Comparison of ENCODE assay signal across 8 cellular contexts in genomic region chr14:24080888-24081738, GRCh38. TPM values are rescaled to one million over a fixed set of nuclear protein-coding genes. Genes with fewer than 3 reads are reported as not detected.
DNase-seq lines count a peak whose midpoint lies in the region; ATAC-seq and TF ChIP-seq lines count a peak whose summit lies in the region.

No MANE protein-coding gene starts in this region.

- peak overlapping the region; percentile 62 for H3K23ac ChIP-seq in neuronal stem cell (ENCODE audit: low read depth, low read length, poor library complexity)

- peaks cover 0 to 4% (median 0%) of the 10 kb centered on the region in 3 donors for H3K36me3 Mint-ChIP-seq in CD8-positive, alpha-beta memory T cell
- H3K36me3 Mint-ChIP-seq in activated T-helper 2 cell treated with anti-CD3 and anti-CD28 coated beads, Interferon-gamma antibody, Interleukin-2, Interleukin-4, amounts not matched to agents 10 μg/mL and 5 μg/mL and 100 μg/mL, durations not matched to agents 14 hours and 24 hours and 36 hours (ENCODE audit: low read depth): no peaks in the 10 kb centered on the region

- peak; percentile 36 to 80 (median 64) for DNase-seq in CD8-positive, alpha-beta memory T cell
- DNase-seq in OCI-M1 (lab: John Stamatoyannopoulos, UW) (peak; percentile 40), foreskin fibroblast (peak; percentile 21 to 56), neuronal stem cell (ENCODE audit: low spot score) (no peak), suprapubic skin (ENCODE audit: low spot score in 2 of 2) (no peak)
- DNase-seq in activated T-helper 2 cell treated with anti-CD3 and anti-CD28 coated beads, Interferon-gamma antibody, Interleukin-2, Interleukin-4, amounts not matched to agents 10 μg/mL and 5 μg/mL and 100 μg/mL, durations not matched to agents 14 hours and 24 hours and 36 hours (ENCODE audit: low spot score): peak; percentile 73

- CTCF ChIA-PET in CD8-positive, alpha-beta memory T cell (lab: Charles Lee): interaction anchor here (0.8 to 8.6 kb wide), 18 partner anchors 9 to 760 kb away, joined by 3 to 76 read pairs (median 4); partner anchors contain the start of genes CARMIL3, DCAF11, IRF9 and NRL

- peaks cover 0 to 2% of the 10 kb centered on the region in 2 donors for H3K27me3 Mint-ChIP-seq in CD8-positive, alpha-beta memory T cell
- no peaks in the 10 kb centered on the region for H3K27me3 Mint-ChIP-seq in activated T-helper 2 cell treated with anti-CD3 and anti-CD28 coated beads, Interferon-gamma antibody, Interleukin-2, Interleukin-4, amounts not matched to agents 10 μg/mL and 5 μg/mL and 100 μg/mL, durations not matched to agents 14 hours and 24 hours and 36 hours (ENCODE audit: low read depth)

- TF ChIP-seq CTCF in foreskin fibroblast (IDR thresholded peaks at IDR 0.05; ENCODE audit: low read depth, low read length) (no peak), suprapubic skin (IDR thresholded peaks at IDR 0.05) (no peak)

- TF ChIP-seq EP300 in suprapubic skin (IDR thresholded peaks at IDR 0.05): no peak

- H2BK15ac ChIP-seq in neuronal stem cell (ENCODE audit: low read length): peak overlapping the region; percentile 51

- peak overlapping the region; percentile 83 for H3K18ac ChIP-seq in neuronal stem cell (ENCODE audit: low read length)

- peak overlapping the region; percentile 53 to 92 (median 82) for H3K27ac Mint-ChIP-seq in CD8-positive, alpha-beta memory T cell
- H3K27ac Mint-ChIP-seq in activated T-helper 2 cell treated with anti-CD3 and anti-CD28 coated beads, Interferon-gamma antibody, Interleukin-2, Interleukin-4, amounts not matched to agents 10 μg/mL and 5 μg/mL and 100 μg/mL, durations not matched to agents 14 hours and 24 hours and 36 hours: peak overlapping the region; percentile 71

- H2AFZ ChIP-seq in neuronal stem cell (ENCODE audit: low read length): peak overlapping the region; percentile 96

- H3K4me3 Mint-ChIP-seq in CD8-positive, alpha-beta memory T cell: peak overlapping the region; percentile 85 to 93 (median 88)
- peak overlapping the region; percentile 75 for H3K4me3 Mint-ChIP-seq in activated T-helper 2 cell treated with anti-CD3 and anti-CD28 coated beads, Interferon-gamma antibody, Interleukin-2, Interleukin-4, amounts not matched to agents 10 μg/mL and 5 μg/mL and 100 μg/mL, durations not matched to agents 14 hours and 24 hours and 36 hours (ENCODE audit: low read depth)

- peak overlapping the region; percentile 62 for H3K4me3 ChIP-seq in CD8-positive, alpha-beta memory T cell (ENCODE audit: low read length)
- H3K4me3 ChIP-seq in foreskin fibroblast (ENCODE audit: low read depth in 1 of 2, low read length in 2 of 2) (peak overlapping the region; percentile 50 to 51), neuronal stem cell (ENCODE audit: low read length in 2 of 2) (peak overlapping the region; percentile 39 to 84), suprapubic skin (peak overlapping the region; percentile 53)

- H3K4me2 ChIP-seq in neuronal stem cell (ENCODE audit: insufficient read depth, low read length, poor library complexity, severe bottlenecking): peak overlapping the region; percentile 92

- no peaks in the 10 kb centered on the region for H3K79me1 ChIP-seq in neuronal stem cell (ENCODE audit: low read depth, low read length)

- H2BK5ac ChIP-seq in neuronal stem cell (ENCODE audit: low read length): no peak overlapping the region

- intact Hi-C loops in activated T-helper 2 cell treated with anti-CD3 and anti-CD28 coated beads, Interferon-gamma antibody, Interleukin-2, Interleukin-4, amounts not matched to agents 10 μg/mL and 5 μg/mL and 100 μg/mL, durations not matched to agents 14 hours and 24 hours and 36 hours (cut with micrococcal nuclease): no loop called here

- peaks cover 9% of the 10 kb centered on the region for H3K4me1 ChIP-seq in CD8-positive, alpha-beta memory T cell (ENCODE audit: insufficient read depth, low read length)
- peaks cover 22 to 33% of the 10 kb centered on the region in 2 donors for H3K4me1 ChIP-seq in neuronal stem cell (ENCODE audit: control insufficient read depth in 2 of 2, insufficient read depth in 1 of 2, low read depth in 1 of 2, low read length in 2 of 2)
- H3K4me1 ChIP-seq in suprapubic skin: peaks cover 16% of the 10 kb centered on the region

- POLR2A ChIA-PET in CD8-positive, alpha-beta memory T cell (lab: Charles Lee): interaction anchor here (0.7 to 2.7 kb wide), 12 partner anchors 9 to 132 kb away, joined by 3 to 28 read pairs (median 4); partner anchors contain the start of genes CARMIL3, CHMP4A, DCAF11 and NRL

- H4K91ac ChIP-seq in neuronal stem cell (ENCODE audit: low read depth, low read length, poor library complexity): no peak overlapping the region

- no peak overlapping the region for H3K14ac ChIP-seq in neuronal stem cell (ENCODE audit: low read length)

- H4K8ac ChIP-seq in neuronal stem cell (ENCODE audit: low read depth, low read length): no peak overlapping the region

- no peak for TF ChIP-seq POLR2A in suprapubic skin (IDR thresholded peaks at IDR 0.05)

- peak overlapping the region; percentile 85 for H3K9ac ChIP-seq in neuronal stem cell (ENCODE audit: low read depth, low read length, poor library complexity)

- no CpG with 5 or more reads among the region's 74 CpGs for WGBS in neuronal stem cell (ENCODE audit: extremely low coverage in 2 of 2, insufficient read length in 2 of 2, insufficient replicate concordance in 1 of 2), 2 donors
- under 1% methylated on average over 38 of the region's 74 CpGs for WGBS in suprapubic skin

- peak overlapping the region; percentile 64 for H2BK12ac ChIP-seq in neuronal stem cell (ENCODE audit: low read length)

- no peaks in the 10 kb centered on the region for H3K9me3 Mint-ChIP-seq in CD8-positive, alpha-beta memory T cell
- no peaks in the 10 kb centered on the region for H3K9me3 Mint-ChIP-seq in activated T-helper 2 cell treated with anti-CD3 and anti-CD28 coated beads, Interferon-gamma antibody, Interleukin-2, Interleukin-4, amounts not matched to agents 10 μg/mL and 5 μg/mL and 100 μg/mL, durations not matched to agents 14 hours and 24 hours and 36 hours

- peaks cover 15 to 18% (median 16%) of the 10 kb centered on the region in 3 donors for H3K4me1 Mint-ChIP-seq in CD8-positive, alpha-beta memory T cell
- H3K4me1 Mint-ChIP-seq in activated T-helper 2 cell treated with anti-CD3 and anti-CD28 coated beads, Interferon-gamma antibody, Interleukin-2, Interleukin-4, amounts not matched to agents 10 μg/mL and 5 μg/mL and 100 μg/mL, durations not matched to agents 14 hours and 24 hours and 36 hours (ENCODE audit: low read depth): peaks cover 17% of the 10 kb centered on the region

- H3K36me3 ChIP-seq in CD8-positive, alpha-beta memory T cell (ENCODE audit: insufficient read depth, low read length): no peaks in the 10 kb centered on the region
- H3K36me3 ChIP-seq in neuronal stem cell (replicated peaks in 1 of 2; ENCODE audit: control insufficient read depth in 2 of 2, insufficient read depth in 2 of 2, low read length in 2 of 2) (no peaks in the 10 kb centered on the region), suprapubic skin (no peaks in the 10 kb centered on the region)

- peak overlapping the region; percentile 61 for H3K27ac ChIP-seq in CD8-positive, alpha-beta memory T cell (ENCODE audit: low read depth, low read length)
- H3K27ac ChIP-seq in neuronal stem cell (replicated peaks; ENCODE audit: low read length): no peak overlapping the region
- no peak overlapping the region for H3K27ac ChIP-seq in suprapubic skin

- no peak overlapping the region for H3K4ac ChIP-seq in neuronal stem cell (ENCODE audit: low read length)

- no peak overlapping the region for H2AK5ac ChIP-seq in neuronal stem cell (ENCODE audit: low read depth, low read length)

- peak; percentile 86 for ATAC-seq in GM19372 (IDR thresholded peaks at IDR 0.05; ENCODE audit: low read depth, unreplicated experiment)
- peak; percentile 90 for ATAC-seq in HG03460 (IDR thresholded peaks at IDR 0.05; ENCODE audit: unreplicated experiment)

- H3K9me3 ChIP-seq in CD8-positive, alpha-beta memory T cell (ENCODE audit: low read length): no peaks in the 10 kb centered on the region
- H3K9me3 ChIP-seq in neuronal stem cell (replicated peaks in 1 of 2; ENCODE audit: control insufficient read depth in 2 of 2, insufficient read depth in 1 of 2, low read depth in 1 of 2, low read length in 2 of 2): peaks cover 0 to 5% of the 10 kb centered on the region in 2 donors
- no peaks in the 10 kb centered on the region for H3K9me3 ChIP-seq in suprapubic skin

- H2BK120ac ChIP-seq in neuronal stem cell (ENCODE audit: low read depth, low read length): peak overlapping the region; percentile 32

- H3K27me3 ChIP-seq in CD8-positive, alpha-beta memory T cell (ENCODE audit: insufficient read depth, low read length, poor library complexity, severe bottlenecking): no peaks in the 10 kb centered on the region
- H3K27me3 ChIP-seq in neuronal stem cell (ENCODE audit: control insufficient read depth in 3 of 3, insufficient read depth in 3 of 3, low read depth in 1 of 3, low read length in 3 of 3): peaks cover 0 to 91% (median 21%) of the 10 kb centered on the region in 3 experiments
- no peaks in the 10 kb centered on the region for H3K27me3 ChIP-seq in suprapubic skin

RNA-seq across cellular contexts. Expression of gene CPNE6, which starts 9.8 kb away (rescaled TPM):
- total RNA-seq in CD8-positive, alpha-beta memory T cell: not detected
- polyA plus RNA-seq in CD8-positive, alpha-beta memory T cell: not detected
- total RNA-seq in activated T-helper 2 cell treated with anti-CD3 and anti-CD28 coated beads, Interferon-gamma antibody, Interleukin-2, Interleukin-4, amounts not matched to agents 10 μg/mL and 5 μg/mL and 100 μg/mL, durations not matched to agents 14 hours and 24 hours and 36 hours: not detected in 2 replicates
- polyA plus RNA-seq in neuronal stem cell (2013, experiment 1 of 2): not detected
- not detected for polyA plus RNA-seq in neuronal stem cell (2013, experiment 2 of 2)
- total RNA-seq in suprapubic skin: not detected

RNA-seq across cellular contexts. Expression of gene PCK2, which starts 13.0 kb away (rescaled TPM):
- total RNA-seq in CD8-positive, alpha-beta memory T cell: 10 to 100 TPM; 79.6 to 88.3 TPM
- polyA plus RNA-seq in CD8-positive, alpha-beta memory T cell: 16.9 TPM
- total RNA-seq in activated T-helper 2 cell treated with anti-CD3 and anti-CD28 coated beads, Interferon-gamma antibody, Interleukin-2, Interleukin-4, amounts not matched to agents 10 μg/mL and 5 μg/mL and 100 μg/mL, durations not matched to agents 14 hours and 24 hours and 36 hours: 62.7 and 62.8 TPM in 2 replicates
- 15.2 TPM for polyA plus RNA-seq in neuronal stem cell (2013, experiment 1 of 2)
- polyA plus RNA-seq in neuronal stem cell (2013, experiment 2 of 2): 15.1 TPM
- 10 to 100 TPM in 3 of 4 donors, 1 to 10 TPM in 1; 9.2 to 25.1 (median 14.4) TPM for total RNA-seq in suprapubic skin

RNA-seq across cellular contexts. Expression of gene CARMIL3, which starts 29.3 kb away (rescaled TPM):
- total RNA-seq in CD8-positive, alpha-beta memory T cell: 1 to 10 TPM; 1.2 to 1.5 TPM
- polyA plus RNA-seq in CD8-positive, alpha-beta memory T cell: 0.14 TPM
- 1.3 and 1.7 TPM in 2 replicates for total RNA-seq in activated T-helper 2 cell treated with anti-CD3 and anti-CD28 coated beads, Interferon-gamma antibody, Interleukin-2, Interleukin-4, amounts not matched to agents 10 μg/mL and 5 μg/mL and 100 μg/mL, durations not matched to agents 14 hours and 24 hours and 36 hours
- 0.96 TPM for polyA plus RNA-seq in neuronal stem cell (2013, experiment 1 of 2)
- 0.98 TPM for polyA plus RNA-seq in neuronal stem cell (2013, experiment 2 of 2)
- total RNA-seq in suprapubic skin: 10 to 100 TPM in 1 of 4 donors, 1 to 10 TPM in 3; 5.9 to 11.2 (median 7.7) TPM

RNA-seq across cellular contexts. Expression of gene DCAF11, which starts 33.5 kb away (rescaled TPM):
- 10 to 100 TPM; 69.0 to 72.4 TPM for total RNA-seq in CD8-positive, alpha-beta memory T cell
- 83.9 TPM for polyA plus RNA-seq in CD8-positive, alpha-beta memory T cell
- total RNA-seq in activated T-helper 2 cell treated with anti-CD3 and anti-CD28 coated beads, Interferon-gamma antibody, Interleukin-2, Interleukin-4, amounts not matched to agents 10 μg/mL and 5 μg/mL and 100 μg/mL, durations not matched to agents 14 hours and 24 hours and 36 hours: 67.2 and 77.3 TPM in 2 replicates
- 31.3 TPM for polyA plus RNA-seq in neuronal stem cell (2013, experiment 1 of 2)
- polyA plus RNA-seq in neuronal stem cell (2013, experiment 2 of 2): 30.9 TPM
- total RNA-seq in suprapubic skin: 10 to 100 TPM; 64.2 to 71.7 (median 68.3) TPM

RNA-seq across cellular contexts. Expression of gene NRL, which starts 33.6 kb away (rescaled TPM):
- 1 to 10 TPM; 1.5 to 1.6 TPM for total RNA-seq in CD8-positive, alpha-beta memory T cell
- polyA plus RNA-seq in CD8-positive, alpha-beta memory T cell: 1.5 TPM
- 1.6 and 1.8 TPM in 2 replicates for total RNA-seq in activated T-helper 2 cell treated with anti-CD3 and anti-CD28 coated beads, Interferon-gamma antibody, Interleukin-2, Interleukin-4, amounts not matched to agents 10 μg/mL and 5 μg/mL and 100 μg/mL, durations not matched to agents 14 hours and 24 hours and 36 hours
- 1.2 TPM for polyA plus RNA-seq in neuronal stem cell (2013, experiment 1 of 2)
- 0.97 TPM for polyA plus RNA-seq in neuronal stem cell (2013, experiment 2 of 2)
- 1 to 10 TPM; 2.2 to 2.9 (median 2.3) TPM for total RNA-seq in suprapubic skin

Comparison
In these comparisons a context has a peak if more than half of its experiments do, and no peak if none do; other contexts are left out.
1. DNase-seq: peak in CD8-positive, alpha-beta memory T cell (5 of 5), OCI-M1 (single experiment), activated T-helper 2 cell treated with anti-CD3 and anti-CD28 coated beads, Interferon-gamma antibody, Interleukin-2, Interleukin-4, amounts not matched to agents 10 μg/mL and 5 μg/mL and 100 μg/mL, durations not matched to agents 14 hours and 24 hours and 36 hours (single experiment) and foreskin fibroblast (2 of 2); none in neuronal stem cell (single experiment) and suprapubic skin (0 of 2).
2. Peak in every context shown above with its lines, with median percentiles within 50 percentile points of each other: H3K4me3 ChIP-seq.